In the genomic region with DNA sequence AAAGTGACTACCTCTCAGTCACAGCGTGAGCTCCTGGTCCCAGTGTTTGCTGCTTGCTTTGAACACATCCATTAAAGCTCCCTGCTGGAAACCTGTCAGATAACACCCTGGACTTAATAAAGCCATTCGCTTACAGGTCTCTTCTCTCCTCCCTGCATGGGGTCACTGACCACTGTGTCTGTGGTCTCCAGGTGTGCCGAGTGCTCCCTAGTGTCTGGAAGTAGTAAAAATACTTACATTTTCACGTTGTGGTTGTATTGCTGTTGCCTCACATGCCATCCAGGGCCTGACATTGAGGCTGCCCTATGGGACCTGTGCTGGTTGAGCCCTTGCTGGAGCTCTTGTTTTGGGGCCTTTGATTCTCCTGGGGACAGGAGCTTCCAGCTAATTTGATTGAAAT, we compare ENCODE assay signal across 13 cellular contexts. TPM values are rescaled to one million over a fixed set of nuclear protein-coding genes. Genes with fewer than 3 reads are reported as not detected.
"Had no signal": no experiment of that assay in that cellular context is flagged by ENCODE, and none has a peak within 500 bp of the region (broad histone marks: within the 10 kb centered on the region; RNA-seq: fewer than 3 reads in every experiment).

No MANE protein-coding gene starts in this region.

RNA-seq across cellular contexts. Expression of a gene that starts 2.6 kb away (rescaled TPM):
- total RNA-seq: activated B cell treated with CpG ODN at 0.5 μM for 24 hours; activated CD4-positive, alpha-beta memory T cell treated with anti-CD3 and anti-CD28 coated beads for 36 hours; activated CD4-positive, alpha-beta memory T cell treated with anti-CD3 and anti-CD28 coated beads, Interleukin-2, amount 10 ng/mL, durations not matched to agents 7 days and 5 days; activated CD4-positive, alpha-beta T cell treated with anti-CD3 and anti-CD28 coated beads for 36 hours; activated CD4-positive, alpha-beta T cell treated with anti-CD3 and anti-CD28 coated beads, Interleukin-2, amount 10 ng/mL, durations not matched to agents 24 days and 14 days; activated CD4-positive, alpha-beta T cell treated with anti-CD3 and anti-CD28 coated beads, Interleukin-2, amount 10 ng/mL, durations not matched to agents 7 days and 5 days; activated CD8-positive, alpha-beta memory T cell treated with anti-CD3 and anti-CD28 coated beads for 36 hours; activated CD8-positive, alpha-beta memory T cell treated with anti-CD3 and anti-CD28 coated beads, Interleukin-2, amount 10 ng/mL, durations not matched to agents 7 days and 5 days; activated CD8-positive, alpha-beta T cell treated with anti-CD3 and anti-CD28 coated beads for 36 hours; activated CD8-positive, alpha-beta T cell treated with anti-CD3 and anti-CD28 coated beads, Interleukin-2, amount 10 ng/mL, durations not matched to agents 7 days and 5 days; T-helper 1 cell treated with Interleukin-12 subunit alpha and Interleukin-12 subunit beta and Interleukin-4 antibody, amounts not matched to agents 30 ng/mL and 1 ng/mL, for 36 hours; T-helper 2 cell treated with Interferon-gamma antibody and Interleukin-4, amounts not matched to agents 100 ng/mL and 5 ng/mL, for 36 hours; WTC11 had no signal
